ENCODE assay signal across 16 cellular contexts in genomic region chr2:28326873-28327495, GRCh38.
A peak's percentile ranks its signal among the peaks of the same experiment; 100 is the strongest.
DNase-seq lines count a peak whose midpoint lies in the region; ATAC-seq, FAIRE-seq and TF ChIP-seq lines count a peak whose summit lies in the region.
"Had no signal": no experiment of that assay in that cellular context is flagged by ENCODE, and none has a peak within 500 bp of the region (broad histone marks: within the 10 kb centered on the region; RNA-seq: fewer than 3 reads in every experiment).

No MANE protein-coding gene starts in this region.

- H3K4me3 ChIP-seq in H7 (ENCODE audit: insufficient read depth, low read depth, low read length) (no peak overlapping the region), colonic mucosa (no peak overlapping the region), left ventricle myocardium inferior (no peak overlapping the region), aorta (ENCODE audit: low read length in 2 of 2) (no peak overlapping the region), pancreas (no peak overlapping the region)
- H3K4me3 ChIP-seq: HAP-1, lower lobe of right lung had no signal

- TF ChIP-seq CTCF in colonic mucosa (IDR thresholded peaks at IDR 0.05) (no peak), left ventricle myocardium inferior (IDR thresholded peaks at IDR 0.05; ENCODE audit: borderline replicate concordance) (no peak), pancreas (IDR thresholded peaks at IDR 0.05) (no peak)

- H3K4me1 Mint-ChIP-seq in stimulated activated memory B cell treated with anti-CD40 and anti-IgM and Interleukin-4, amounts not matched to agents 10 μg/mL and 1 μg/mL and 100 μg/mL, for 72 hours = peaks cover 34% of the 10 kb centered on the region

- in situ Hi-C loops in KBM-7 (cut with MboI; ENCODE audit: low pct_unique_long_range_greater_than_20kb, low sequenced_read_pairs) = no loop called here

- WGBS in aorta, 2 donors = 44 to 50% methylated on average over 5 to 6 of the region's 6 CpGs
- WGBS in pancreas, 2 donors = 86 to 87% methylated on average over 6 of the region's 6 CpGs

- H3K9ac ChIP-seq in colonic mucosa (ENCODE audit: low read depth in 2 of 2, low read length in 2 of 2) = no peak overlapping the region

- intact Hi-C loops in colonic mucosa (cut with DNase I) = no loop called here
- intact Hi-C loops in left ventricle myocardium inferior (cut with micrococcal nuclease) = no loop called here
- intact Hi-C loops in aorta (cut with DNase I) = no loop called here
- intact Hi-C loops in pancreas (cut with DNase I) = no loop called here

- peaks cover 40% of the 10 kb centered on the region for H3K36me3 Mint-ChIP-seq in stimulated activated memory B cell treated with anti-CD40 and anti-IgM and Interleukin-4, amounts not matched to agents 10 μg/mL and 1 μg/mL and 100 μg/mL, for 72 hours

- no peaks in the 10 kb centered on the region for H3K36me3 ChIP-seq in H7 (replicated peaks; ENCODE audit: control insufficient read depth, insufficient read depth, low read length)
- H3K36me3 ChIP-seq in colonic mucosa = no peaks in the 10 kb centered on the region
- H3K36me3 ChIP-seq in left ventricle myocardium inferior = no peaks in the 10 kb centered on the region
- no peaks in the 10 kb centered on the region for H3K36me3 ChIP-seq in aorta (ENCODE audit: control insufficient read depth in 1 of 2, insufficient read depth in 2 of 2, low read length in 1 of 2)
- H3K36me3 ChIP-seq in pancreas = no peaks in the 10 kb centered on the region
- H3K36me3 ChIP-seq: HAP-1, lower lobe of right lung had no signal

- peak; percentile 15 for DNase-seq in H7
- no peak for DNase-seq in colonic mucosa
- DNase-seq in left ventricle myocardium inferior = no peak
- no peak for DNase-seq in aorta
- no peak for DNase-seq in pancreas
- DNase-seq in D341Med (ENCODE audit: low spot score) = no peak
- DNase-seq in KBM-7 = no peak
- DNase-seq: activated B cell treated with CpG ODN at 0.5 μM for 24 hours; activated naive CD8-positive, alpha-beta T cell treated with anti-CD3 and anti-CD28 coated beads, Interleukin-2, amount 10 ng/mL, durations not matched to agents 7 days and 5 days; AML-193; lower lobe of right lung; NCI-H1048; stimulated activated naive CD4-positive, alpha-beta T cell had no signal

- peak overlapping the region; percentile 71 for H3K27ac Mint-ChIP-seq in stimulated activated memory B cell treated with anti-CD40 and anti-IgM and Interleukin-4, amounts not matched to agents 10 μg/mL and 1 μg/mL and 100 μg/mL, for 72 hours
- H3K27ac Mint-ChIP-seq: activated B cell treated with CpG ODN at 0.5 μM for 24 hours; activated naive CD8-positive, alpha-beta T cell treated with anti-CD3 and anti-CD28 coated beads, Interleukin-2, amount 10 ng/mL, durations not matched to agents 7 days and 5 days had no signal

- peak overlapping the region; percentile 12 for H3K27ac ChIP-seq in colonic mucosa
- H3K27ac ChIP-seq in left ventricle myocardium inferior (replicated peaks) = peak overlapping the region; percentile 20
- H3K27ac ChIP-seq in aorta (ENCODE audit: low read depth in 1 of 2, low read length in 2 of 2) = no peak overlapping the region
- H3K27ac ChIP-seq in pancreas = no peak overlapping the region
- H3K27ac ChIP-seq: lower lobe of right lung had no signal

- H3K4me3 Mint-ChIP-seq in stimulated activated memory B cell treated with anti-CD40 and anti-IgM and Interleukin-4, amounts not matched to agents 10 μg/mL and 1 μg/mL and 100 μg/mL, for 72 hours = no peak overlapping the region
- H3K4me3 Mint-ChIP-seq: activated B cell treated with CpG ODN at 0.5 μM for 24 hours; activated naive CD8-positive, alpha-beta T cell treated with anti-CD3 and anti-CD28 coated beads, Interleukin-2, amount 10 ng/mL, durations not matched to agents 7 days and 5 days; neural crest cell had no signal

- no peaks in the 10 kb centered on the region for H3K27me3 Mint-ChIP-seq in stimulated activated memory B cell treated with anti-CD40 and anti-IgM and Interleukin-4, amounts not matched to agents 10 μg/mL and 1 μg/mL and 100 μg/mL, for 72 hours
- H3K27me3 Mint-ChIP-seq: activated B cell treated with CpG ODN at 0.5 μM for 24 hours; activated naive CD8-positive, alpha-beta T cell treated with anti-CD3 and anti-CD28 coated beads, Interleukin-2, amount 10 ng/mL, durations not matched to agents 7 days and 5 days had no signal

- H3K9me3 ChIP-seq in colonic mucosa (no peaks in the 10 kb centered on the region), left ventricle myocardium inferior (replicated peaks) (no peaks in the 10 kb centered on the region), aorta (ENCODE audit: control insufficient read depth, low read length) (no peaks in the 10 kb centered on the region), pancreas (no peaks in the 10 kb centered on the region)
- H3K9me3 ChIP-seq: HAP-1, lower lobe of right lung had no signal

- no peak for ATAC-seq in stimulated activated memory B cell treated with anti-CD40 and anti-IgM and Interleukin-4, amounts not matched to agents 10 μg/mL and 1 μg/mL and 100 μg/mL, for 72 hours
- ATAC-seq in aorta (ENCODE audit: low FRiP score) (no peak), pancreas (no peak)
- ATAC-seq: lower lobe of right lung had no signal

- H3K9me3 Mint-ChIP-seq in stimulated activated memory B cell treated with anti-CD40 and anti-IgM and Interleukin-4, amounts not matched to agents 10 μg/mL and 1 μg/mL and 100 μg/mL, for 72 hours = no peaks in the 10 kb centered on the region

- H3K4me1 ChIP-seq in colonic mucosa (no peaks in the 10 kb centered on the region), left ventricle myocardium inferior (peaks cover 20% of the 10 kb centered on the region), aorta (ENCODE audit: control insufficient read depth in 1 of 2, insufficient read depth in 2 of 2, low read length in 2 of 2) (no peaks in the 10 kb centered on the region), pancreas (no peaks in the 10 kb centered on the region)
- H3K4me1 ChIP-seq: HAP-1 had no signal

- H3K27me3 ChIP-seq in H7 (ENCODE audit: control insufficient read depth, insufficient read depth, low read length) (no peaks in the 10 kb centered on the region), colonic mucosa (no peaks in the 10 kb centered on the region), left ventricle myocardium inferior (ENCODE audit: low read depth) (no peaks in the 10 kb centered on the region), aorta (ENCODE audit: control insufficient read depth in 1 of 2, insufficient read depth in 2 of 2, low read length in 1 of 2) (no peaks in the 10 kb centered on the region), pancreas (no peaks in the 10 kb centered on the region)

- no peak for FAIRE-seq in pancreas (lab: Jason Lieb, UNC)

Comparison
In these comparisons a context has a peak if more than half of its experiments do, and no peak if none do; other contexts are left out.
1. H3K27ac ChIP-seq: peak in colonic mucosa (single experiment) and left ventricle myocardium inferior (single experiment); none in aorta (0 of 2) and pancreas (0 of 4).